In genomic region chr7:128406986-128407589, GRCh38 we compare ENCODE assay signal across 1 cellular context.
TF ChIP-seq lines count a peak whose summit lies in the region.

No MANE protein-coding gene starts in this region.

TF ChIP-seq in GM23338, 12 proteins besides CTCF, POLR2A, EP300 and RAD21:
- TF ChIP-seq ETS1 (IDR thresholded peaks at IDR 0.05): no peak
- TF ChIP-seq EZH2 (IDR thresholded peaks at IDR 0.05; ENCODE audit: low read depth, unreplicated experiment): no peak
- TF ChIP-seq NANOG (IDR thresholded peaks at IDR 0.05; ENCODE audit: borderline replicate concordance): no peak
- no peak for TF ChIP-seq REST (IDR thresholded peaks at IDR 0.05; ENCODE audit: unreplicated experiment)
- TF ChIP-seq EZH2phosphoT487 (IDR thresholded peaks at IDR 0.05; ENCODE audit: unreplicated experiment): no peak
- no peak for TF ChIP-seq POLR2AphosphoS5 (IDR thresholded peaks at IDR 0.05; ENCODE audit: low read depth)
- TF ChIP-seq CREB1 (CRISPR knock-in tag; IDR thresholded peaks at IDR 0.05; ENCODE audit: low read depth): no peak
- no peak for TF ChIP-seq ZNF462 (CRISPR knock-in tag; IDR thresholded peaks at IDR 0.05)
- no peak for TF ChIP-seq STAT1 (IDR thresholded peaks at IDR 0.05; ENCODE audit: unreplicated experiment)
- TF ChIP-seq JUNB (IDR thresholded peaks at IDR 0.05; ENCODE audit: unreplicated experiment): no peak
- no peak for TF ChIP-seq ZNF114 (CRISPR knock-in tag; IDR thresholded peaks at IDR 0.05)
- no peak for TF ChIP-seq ZNF331 (CRISPR knock-in tag; IDR thresholded peaks at IDR 0.05; ENCODE audit: low read depth)
TF ChIP-seq in GM23338: peak in this region for 0.
